In the genomic region with DNA sequence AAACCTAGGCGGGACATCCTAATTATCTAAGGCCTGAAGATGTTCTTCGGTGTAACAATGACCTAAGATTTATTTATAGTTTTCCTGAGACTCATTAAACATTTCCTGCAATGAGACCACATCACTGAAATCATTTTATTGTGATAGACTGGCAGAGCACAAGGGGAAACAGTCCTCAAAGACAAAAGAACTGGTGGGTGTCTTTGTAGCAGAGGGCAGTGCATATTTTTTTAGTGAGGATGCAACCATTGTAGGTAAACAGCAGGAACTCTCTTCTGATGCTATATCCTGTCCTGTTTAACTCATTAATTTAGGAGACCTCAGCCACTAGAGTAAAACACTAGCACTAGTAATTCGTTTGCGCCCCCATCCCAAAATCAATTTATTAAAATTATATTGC, we compare ENCODE assay signal across 1 cellular context.
TF ChIP-seq lines count a peak whose summit lies in the region.

No MANE protein-coding gene starts in this region.

TF ChIP-seq in GM23338, 12 proteins besides CTCF, POLR2A, EP300 and RAD21 (continued from another document):
- TF ChIP-seq, protein P1, sequence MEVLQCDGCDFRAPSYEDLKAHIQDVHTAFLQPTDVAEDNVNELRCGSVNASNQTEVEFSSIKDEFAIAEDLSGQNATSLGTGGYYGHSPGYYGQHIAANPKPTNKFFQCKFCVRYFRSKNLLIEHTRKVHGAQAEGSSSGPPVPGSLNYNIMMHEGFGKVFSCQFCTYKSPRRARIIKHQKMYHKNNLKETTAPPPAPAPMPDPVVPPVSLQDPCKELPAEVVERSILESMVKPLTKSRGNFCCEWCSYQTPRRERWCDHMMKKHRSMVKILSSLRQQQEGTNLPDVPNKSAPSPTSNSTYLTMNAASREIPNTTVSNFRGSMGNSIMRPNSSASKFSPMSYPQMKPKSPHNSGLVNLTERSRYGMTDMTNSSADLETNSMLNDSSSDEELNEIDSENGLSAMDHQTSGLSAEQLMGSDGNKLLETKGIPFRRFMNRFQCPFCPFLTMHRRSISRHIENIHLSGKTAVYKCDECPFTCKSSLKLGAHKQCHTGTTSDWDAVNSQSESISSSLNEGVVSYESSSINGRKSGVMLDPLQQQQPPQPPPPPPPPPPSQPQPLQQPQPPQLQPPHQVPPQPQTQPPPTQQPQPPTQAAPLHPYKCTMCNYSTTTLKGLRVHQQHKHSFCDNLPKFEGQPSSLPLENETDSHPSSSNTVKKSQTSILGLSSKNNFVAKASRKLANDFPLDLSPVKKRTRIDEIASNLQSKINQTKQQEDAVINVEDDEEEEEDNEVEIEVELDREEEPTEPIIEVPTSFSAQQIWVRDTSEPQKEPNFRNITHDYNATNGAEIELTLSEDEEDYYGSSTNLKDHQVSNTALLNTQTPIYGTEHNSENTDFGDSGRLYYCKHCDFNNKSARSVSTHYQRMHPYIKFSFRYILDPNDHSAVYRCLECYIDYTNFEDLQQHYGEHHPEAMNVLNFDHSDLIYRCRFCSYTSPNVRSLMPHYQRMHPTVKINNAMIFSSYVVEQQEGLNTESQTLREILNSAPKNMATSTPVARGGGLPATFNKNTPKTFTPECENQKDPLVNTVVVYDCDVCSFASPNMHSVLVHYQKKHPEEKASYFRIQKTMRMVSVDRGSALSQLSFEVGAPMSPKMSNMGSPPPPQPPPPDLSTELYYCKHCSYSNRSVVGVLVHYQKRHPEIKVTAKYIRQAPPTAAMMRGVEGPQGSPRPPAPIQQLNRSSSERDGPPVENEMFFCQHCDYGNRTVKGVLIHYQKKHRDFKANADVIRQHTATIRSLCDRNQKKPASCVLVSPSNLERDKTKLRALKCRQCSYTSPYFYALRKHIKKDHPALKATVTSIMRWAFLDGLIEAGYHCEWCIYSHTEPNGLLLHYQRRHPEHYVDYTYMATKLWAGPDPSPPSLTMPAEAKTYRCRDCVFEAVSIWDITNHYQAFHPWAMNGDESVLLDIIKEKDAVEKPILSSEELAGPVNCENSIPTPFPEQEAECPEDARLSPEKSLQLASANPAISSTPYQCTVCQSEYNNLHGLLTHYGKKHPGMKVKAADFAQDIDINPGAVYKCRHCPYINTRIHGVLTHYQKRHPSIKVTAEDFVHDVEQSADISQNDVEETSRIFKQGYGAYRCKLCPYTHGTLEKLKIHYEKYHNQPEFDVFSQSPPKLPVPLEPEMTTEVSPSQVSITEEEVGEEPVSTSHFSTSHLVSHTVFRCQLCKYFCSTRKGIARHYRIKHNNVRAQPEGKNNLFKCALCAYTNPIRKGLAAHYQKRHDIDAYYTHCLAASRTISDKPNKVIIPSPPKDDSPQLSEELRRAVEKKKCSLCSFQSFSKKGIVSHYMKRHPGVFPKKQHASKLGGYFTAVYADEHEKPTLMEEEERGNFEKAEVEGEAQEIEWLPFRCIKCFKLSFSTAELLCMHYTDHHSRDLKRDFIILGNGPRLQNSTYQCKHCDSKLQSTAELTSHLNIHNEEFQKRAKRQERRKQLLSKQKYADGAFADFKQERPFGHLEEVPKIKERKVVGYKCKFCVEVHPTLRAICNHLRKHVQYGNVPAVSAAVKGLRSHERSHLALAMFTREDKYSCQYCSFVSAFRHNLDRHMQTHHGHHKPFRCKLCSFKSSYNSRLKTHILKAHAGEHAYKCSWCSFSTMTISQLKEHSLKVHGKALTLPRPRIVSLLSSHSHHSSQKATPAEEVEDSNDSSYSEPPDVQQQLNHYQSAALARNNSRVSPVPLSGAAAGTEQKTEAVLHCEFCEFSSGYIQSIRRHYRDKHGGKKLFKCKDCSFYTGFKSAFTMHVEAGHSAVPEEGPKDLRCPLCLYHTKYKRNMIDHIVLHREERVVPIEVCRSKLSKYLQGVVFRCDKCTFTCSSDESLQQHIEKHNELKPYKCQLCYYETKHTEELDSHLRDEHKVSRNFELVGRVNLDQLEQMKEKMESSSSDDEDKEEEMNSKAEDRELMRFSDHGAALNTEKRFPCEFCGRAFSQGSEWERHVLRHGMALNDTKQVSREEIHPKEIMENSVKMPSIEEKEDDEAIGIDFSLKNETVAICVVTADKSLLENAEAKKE (CRISPR knock-in tag; IDR thresholded peaks at IDR 0.05), result no peak
- TF ChIP-seq ZNF114 (CRISPR knock-in tag; IDR thresholded peaks at IDR 0.05) (no peak), ZNF331 (CRISPR knock-in tag; IDR thresholded peaks at IDR 0.05; ENCODE audit: low read depth) (no peak), CREB1 (CRISPR knock-in tag; IDR thresholded peaks at IDR 0.05; ENCODE audit: low read depth) (no peak), EZH2 (IDR thresholded peaks at IDR 0.05; ENCODE audit: low read depth, unreplicated experiment) (no peak)
- TF ChIP-seq, protein P2, sequence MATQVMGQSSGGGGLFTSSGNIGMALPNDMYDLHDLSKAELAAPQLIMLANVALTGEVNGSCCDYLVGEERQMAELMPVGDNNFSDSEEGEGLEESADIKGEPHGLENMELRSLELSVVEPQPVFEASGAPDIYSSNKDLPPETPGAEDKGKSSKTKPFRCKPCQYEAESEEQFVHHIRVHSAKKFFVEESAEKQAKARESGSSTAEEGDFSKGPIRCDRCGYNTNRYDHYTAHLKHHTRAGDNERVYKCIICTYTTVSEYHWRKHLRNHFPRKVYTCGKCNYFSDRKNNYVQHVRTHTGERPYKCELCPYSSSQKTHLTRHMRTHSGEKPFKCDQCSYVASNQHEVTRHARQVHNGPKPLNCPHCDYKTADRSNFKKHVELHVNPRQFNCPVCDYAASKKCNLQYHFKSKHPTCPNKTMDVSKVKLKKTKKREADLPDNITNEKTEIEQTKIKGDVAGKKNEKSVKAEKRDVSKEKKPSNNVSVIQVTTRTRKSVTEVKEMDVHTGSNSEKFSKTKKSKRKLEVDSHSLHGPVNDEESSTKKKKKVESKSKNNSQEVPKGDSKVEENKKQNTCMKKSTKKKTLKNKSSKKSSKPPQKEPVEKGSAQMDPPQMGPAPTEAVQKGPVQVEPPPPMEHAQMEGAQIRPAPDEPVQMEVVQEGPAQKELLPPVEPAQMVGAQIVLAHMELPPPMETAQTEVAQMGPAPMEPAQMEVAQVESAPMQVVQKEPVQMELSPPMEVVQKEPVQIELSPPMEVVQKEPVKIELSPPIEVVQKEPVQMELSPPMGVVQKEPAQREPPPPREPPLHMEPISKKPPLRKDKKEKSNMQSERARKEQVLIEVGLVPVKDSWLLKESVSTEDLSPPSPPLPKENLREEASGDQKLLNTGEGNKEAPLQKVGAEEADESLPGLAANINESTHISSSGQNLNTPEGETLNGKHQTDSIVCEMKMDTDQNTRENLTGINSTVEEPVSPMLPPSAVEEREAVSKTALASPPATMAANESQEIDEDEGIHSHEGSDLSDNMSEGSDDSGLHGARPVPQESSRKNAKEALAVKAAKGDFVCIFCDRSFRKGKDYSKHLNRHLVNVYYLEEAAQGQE (IDR thresholded peaks at IDR 0.05; ENCODE audit: unreplicated experiment), result no peak
- TF ChIP-seq, protein P3, sequence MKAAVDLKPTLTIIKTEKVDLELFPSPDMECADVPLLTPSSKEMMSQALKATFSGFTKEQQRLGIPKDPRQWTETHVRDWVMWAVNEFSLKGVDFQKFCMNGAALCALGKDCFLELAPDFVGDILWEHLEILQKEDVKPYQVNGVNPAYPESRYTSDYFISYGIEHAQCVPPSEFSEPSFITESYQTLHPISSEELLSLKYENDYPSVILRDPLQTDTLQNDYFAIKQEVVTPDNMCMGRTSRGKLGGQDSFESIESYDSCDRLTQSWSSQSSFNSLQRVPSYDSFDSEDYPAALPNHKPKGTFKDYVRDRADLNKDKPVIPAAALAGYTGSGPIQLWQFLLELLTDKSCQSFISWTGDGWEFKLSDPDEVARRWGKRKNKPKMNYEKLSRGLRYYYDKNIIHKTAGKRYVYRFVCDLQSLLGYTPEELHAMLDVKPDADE (IDR thresholded peaks at IDR 0.05), result no peak
